ENCODE assay signal across 8 cellular contexts in genomic region chr3:11637901-11638668, GRCh38. TPM values are rescaled to one million over a fixed set of nuclear protein-coding genes. Genes with fewer than 3 reads are reported as not detected.
DNase-seq lines count a peak whose midpoint lies in the region; ATAC-seq, FAIRE-seq and TF ChIP-seq lines count a peak whose summit lies in the region.

No MANE protein-coding gene starts in this region.

- H3K4me1 Mint-ChIP-seq in CD4-positive, CD25-positive, alpha-beta regulatory T cell = peaks cover 27 to 88% (median 57%) of the 10 kb centered on the region in 4 donors

- H3K36me3 ChIP-seq in CD4-positive, CD25-positive, alpha-beta regulatory T cell (ENCODE audit: control insufficient read depth, insufficient read depth, low read length) = no peaks in the 10 kb centered on the region
- no peaks in the 10 kb centered on the region for H3K36me3 ChIP-seq in Peyer's patch
- H3K36me3 ChIP-seq in ovary = no peaks in the 10 kb centered on the region
- H3K36me3 ChIP-seq in pancreas = no peaks in the 10 kb centered on the region

- H3K36me3 Mint-ChIP-seq in CD4-positive, CD25-positive, alpha-beta regulatory T cell = no peaks in the 10 kb centered on the region

- ATAC-seq in CD4-positive, CD25-positive, alpha-beta regulatory T cell (ENCODE audit: low read depth in 2 of 2) = no peak
- ATAC-seq in GM19455 (IDR thresholded peaks at IDR 0.05; ENCODE audit: unreplicated experiment) = no peak
- no peak for ATAC-seq in pancreas

- H3K27ac ChIP-seq in CD4-positive, CD25-positive, alpha-beta regulatory T cell (ENCODE audit: insufficient read depth, low read length, poor library complexity, severe bottlenecking) = no peak overlapping the region
- H3K27ac ChIP-seq in Peyer's patch = peak overlapping the region in 3 of 4 donors; percentile 13 to 94 (median 21)
- peak overlapping the region; percentile 86 for H3K27ac ChIP-seq in epithelial cell of prostate
- H3K27ac ChIP-seq in ovary = peak overlapping the region; percentile 58 to 91
- peak overlapping the region in 1 of 4 donors; percentile 7 for H3K27ac ChIP-seq in pancreas

- no peak for TF ChIP-seq EP300 in ovary (IDR thresholded peaks at IDR 0.05)

- H3K4me1 ChIP-seq in CD4-positive, CD25-positive, alpha-beta regulatory T cell (ENCODE audit: control insufficient read depth, insufficient read depth, low read length, poor library complexity, severe bottlenecking) = peaks cover 28% of the 10 kb centered on the region
- H3K4me1 ChIP-seq in Peyer's patch = peaks cover 0 to 65% (median 0%) of the 10 kb centered on the region in 4 donors
- peaks cover 43% of the 10 kb centered on the region for H3K4me1 ChIP-seq in ovary (ENCODE audit: insufficient read depth)
- H3K4me1 ChIP-seq in pancreas = peaks cover 6 to 39% (median 39%) of the 10 kb centered on the region in 3 donors

- TF ChIP-seq POLR2A in Peyer's patch (IDR thresholded peaks at IDR 0.05) (no peak), ovary (IDR thresholded peaks at IDR 0.05) (no peak)

- H3K9me3 ChIP-seq in CD4-positive, CD25-positive, alpha-beta regulatory T cell (ENCODE audit: control insufficient read depth in 2 of 2, low read length in 2 of 2) = no peaks in the 10 kb centered on the region
- H3K9me3 ChIP-seq in Peyer's patch (no peaks in the 10 kb centered on the region), ovary (no peaks in the 10 kb centered on the region), pancreas (no peaks in the 10 kb centered on the region)

- no peak for FAIRE-seq in pancreas (lab: Jason Lieb, UNC)

- DNase-seq in CD4-positive, CD25-positive, alpha-beta regulatory T cell = no peak
- no peak for DNase-seq in Peyer's patch
- no peak for DNase-seq in epithelial cell of prostate (ENCODE audit: low read depth, low spot score)
- DNase-seq in ovary = no peak
- DNase-seq in NCI-H1092 treated with DMSO at 0.1 percent for 48 hours (lab: John Stamatoyannopoulos, UW) = no peak
- no peak for DNase-seq in pancreas
- no peak for DNase-seq in NCI-H187 (lab: John Stamatoyannopoulos, UW)

- intact Hi-C loops in ovary (cut with DNase I) (loop anchor here in 1 of 4 donors (5.0 kb wide), 1 partner anchor 36 kb away; no protein-coding TSS in a partner anchor), pancreas (cut with DNase I) (no loop called here)

- H3K27ac Mint-ChIP-seq in CD4-positive, CD25-positive, alpha-beta regulatory T cell = peak overlapping the region in 2 of 3 donors; percentile 6 to 73

- H3K27me3 Mint-ChIP-seq in CD4-positive, CD25-positive, alpha-beta regulatory T cell = peaks cover 3% of the 10 kb centered on the region

- TF ChIP-seq CTCF in Peyer's patch (IDR thresholded peaks at IDR 0.05) = no peak
- no peak for TF ChIP-seq CTCF in ovary (IDR thresholded peaks at IDR 0.05)
- no peak for TF ChIP-seq CTCF in pancreas (IDR thresholded peaks at IDR 0.05)

- no peak overlapping the region for H3K4me3 ChIP-seq in CD4-positive, CD25-positive, alpha-beta regulatory T cell (ENCODE audit: low read depth, low read length)
- H3K4me3 ChIP-seq in Peyer's patch (no peak overlapping the region), ovary (peak overlapping the region; percentile 24), pancreas (no peak overlapping the region)

- WGBS in ovary, 3 donors = 4 to 6% (median 5%) methylated on average over 13 of the region's 13 CpGs
- 47 to 51% methylated on average over 13 of the region's 13 CpGs for WGBS in pancreas, 2 donors

- peak overlapping the region in 1 of 4 donors; percentile 13 for H3K4me3 Mint-ChIP-seq in CD4-positive, CD25-positive, alpha-beta regulatory T cell

- no peaks in the 10 kb centered on the region for H3K9me3 Mint-ChIP-seq in CD4-positive, CD25-positive, alpha-beta regulatory T cell

- no peaks in the 10 kb centered on the region for H3K27me3 ChIP-seq in CD4-positive, CD25-positive, alpha-beta regulatory T cell (ENCODE audit: control insufficient read depth, insufficient read depth, low read length)
- H3K27me3 ChIP-seq in Peyer's patch = no peaks in the 10 kb centered on the region
- H3K27me3 ChIP-seq in ovary = no peaks in the 10 kb centered on the region
- H3K27me3 ChIP-seq in pancreas = no peaks in the 10 kb centered on the region

RNA-seq across cellular contexts. Expression of gene VGLL4, which starts 5.6 kb away (rescaled TPM):
- 16.3 TPM for total RNA-seq in CD4-positive, CD25-positive, alpha-beta regulatory T cell
- 10 to 100 TPM in 3 of 4 donors, 1 to 10 TPM in 1; 8.5 to 15.6 (median 12.8) TPM for polyA plus RNA-seq in CD4-positive, CD25-positive, alpha-beta regulatory T cell
- total RNA-seq in Peyer's patch (10 to 100 TPM; 41.7 to 66.7 (median 59.4) TPM), ovary (100 to 1,000 TPM in 6 of 7 donors, 10 to 100 TPM in 1; 80.5 to 120 (median 106) TPM), pancreas (10 to 100 TPM; 17.3 to 47.8 (median 21.5) TPM)
- polyA plus RNA-seq in ovary (100 to 1,000 TPM in 1 of 2 donors, 10 to 100 TPM in 1; 73.2 to 110 TPM), pancreas (10 to 100 TPM; 20.9 to 31.9 TPM)
